ENCODE assay signal across 12 cellular contexts in the genomic region with DNA sequence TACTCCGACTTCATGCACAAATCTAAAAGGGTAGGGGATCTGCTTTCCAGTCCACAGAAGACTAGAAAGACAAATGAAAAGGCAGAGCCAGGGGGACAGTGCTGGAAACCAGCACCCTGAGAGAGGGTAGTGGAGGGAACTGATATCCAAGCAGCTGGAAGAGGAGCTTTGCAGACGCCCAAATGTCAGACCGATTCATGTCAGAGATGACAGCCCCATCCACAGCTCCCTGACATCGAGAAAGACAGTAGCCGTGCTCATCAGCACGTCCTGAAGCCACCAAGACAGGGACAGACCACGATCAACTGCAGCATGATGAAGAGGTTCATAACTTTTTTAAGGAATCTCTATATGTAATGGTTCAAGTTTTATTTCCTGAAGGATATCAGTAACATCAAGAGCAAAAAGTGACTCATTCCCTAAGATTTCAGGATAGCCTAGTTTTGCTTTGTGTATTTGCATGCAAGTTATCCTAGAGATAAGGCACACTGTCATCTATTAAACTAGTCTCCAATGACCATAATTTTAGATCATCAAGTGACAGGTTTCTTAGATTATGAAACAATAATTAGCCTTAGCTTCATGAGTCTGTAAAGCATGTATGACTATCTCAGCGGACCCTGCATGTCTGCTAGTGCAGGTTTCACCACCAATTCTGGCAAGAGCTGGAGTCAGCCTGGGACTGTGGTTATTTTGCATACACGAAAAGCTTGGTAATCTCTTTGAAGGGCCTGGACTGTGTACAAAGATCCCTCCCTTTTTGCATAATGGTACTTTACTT. TPM values are rescaled to one million over a fixed set of nuclear protein-coding genes. Genes with fewer than 3 reads are reported as not detected.
DNase-seq lines count a peak whose midpoint lies in the region; ATAC-seq and TF ChIP-seq lines count a peak whose summit lies in the region.
"Had no signal": no experiment of that assay in that cellular context is flagged by ENCODE, and none has a peak within 500 bp of the region (broad histone marks: within the 10 kb centered on the region; RNA-seq: fewer than 3 reads in every experiment).

No MANE protein-coding gene starts in this region.

- no peaks in the 10 kb centered on the region for H3K9me3 Mint-ChIP-seq in nephron progenitor cell
- H3K9me3 Mint-ChIP-seq in activated CD4-positive, alpha-beta T cell treated with anti-CD3 and anti-CD28 coated beads, Interleukin-2, amount 10 ng/mL, durations not matched to agents 24 days and 14 days, result no peaks in the 10 kb centered on the region

- DNase-seq in EH (ENCODE audit: low read depth) (peak; percentile 96), MV-4-11 (lab: John Stamatoyannopoulos, UW) (peak; percentile 88), astrocyte of the spinal cord (ENCODE audit: low read depth, low spot score) (peak; percentile 78), nephron progenitor cell (no peak), NAMALWA (ENCODE audit: low spot score) (no peak)
- no peak for DNase-seq in activated CD4-positive, alpha-beta T cell treated with anti-CD3 and anti-CD28 coated beads, Interleukin-2, amount 10 ng/mL, durations not matched to agents 24 days and 14 days
- DNase-seq: body of pancreas; NCI-H524; stimulated activated naive CD8-positive, alpha-beta T cell treated with anti-CD3 and anti-CD28 coated beads, Interleukin-15, Interleukin-2, amounts not matched to agents 100 U/mL and 50 U/mL, for 24 hours had no signal

- TF ChIP-seq CTCF in astrocyte of the spinal cord (IDR thresholded peaks at IDR 0.05; ENCODE audit: low read depth, low read length), result no peak
- TF ChIP-seq CTCF in nephron progenitor cell (IDR thresholded peaks at IDR 0.05), result no peak

- no peaks in the 10 kb centered on the region for H3K36me3 Mint-ChIP-seq in nephron progenitor cell (ENCODE audit: low read depth)
- H3K36me3 Mint-ChIP-seq in activated CD4-positive, alpha-beta T cell treated with anti-CD3 and anti-CD28 coated beads, Interleukin-2, amount 10 ng/mL, durations not matched to agents 24 days and 14 days (ENCODE audit: low read depth), result no peaks in the 10 kb centered on the region

- intact Hi-C loops in activated CD4-positive, alpha-beta T cell treated with anti-CD3 and anti-CD28 coated beads, Interleukin-2, amount 10 ng/mL, durations not matched to agents 24 days and 14 days (cut with micrococcal nuclease), result no loop called here

- no peak overlapping the region for H3K4me3 Mint-ChIP-seq in nephron progenitor cell
- H3K4me3 Mint-ChIP-seq in activated CD4-positive, alpha-beta T cell treated with anti-CD3 and anti-CD28 coated beads, Interleukin-2, amount 10 ng/mL, durations not matched to agents 24 days and 14 days, result no peak overlapping the region

- ATAC-seq in GM21447 (IDR thresholded peaks at IDR 0.05; ENCODE audit: unreplicated experiment), result no peak
- no peak for ATAC-seq in HG02981 (IDR thresholded peaks at IDR 0.05; ENCODE audit: unreplicated experiment)
- ATAC-seq: activated CD4-positive, CD25-positive, alpha-beta regulatory T cell treated with anti-CD3 and anti-CD28 coated beads, Interleukin-2, amount 50 U/mL, for 24 hours; body of pancreas; stimulated activated naive CD8-positive, alpha-beta T cell treated with anti-CD3 and anti-CD28 coated beads, Interleukin-15, Interleukin-2, amounts not matched to agents 100 U/mL and 50 U/mL, for 24 hours had no signal

- peak overlapping the region; percentile 74 for H3K27ac Mint-ChIP-seq in nephron progenitor cell
- no peak overlapping the region for H3K27ac Mint-ChIP-seq in activated CD4-positive, alpha-beta T cell treated with anti-CD3 and anti-CD28 coated beads, Interleukin-2, amount 10 ng/mL, durations not matched to agents 24 days and 14 days

- peaks cover 37% of the 10 kb centered on the region for H3K4me1 Mint-ChIP-seq in nephron progenitor cell
- peaks cover 33% of the 10 kb centered on the region for H3K4me1 Mint-ChIP-seq in activated CD4-positive, alpha-beta T cell treated with anti-CD3 and anti-CD28 coated beads, Interleukin-2, amount 10 ng/mL, durations not matched to agents 24 days and 14 days

- peaks cover 7% of the 10 kb centered on the region for H3K27me3 Mint-ChIP-seq in nephron progenitor cell (ENCODE audit: low read depth, poor library complexity)
- no peaks in the 10 kb centered on the region for H3K27me3 Mint-ChIP-seq in activated CD4-positive, alpha-beta T cell treated with anti-CD3 and anti-CD28 coated beads, Interleukin-2, amount 10 ng/mL, durations not matched to agents 24 days and 14 days

- in situ Hi-C loops in astrocyte of the spinal cord (cut with HindIII; ENCODE audit: low sequenced_read_pairs), result no loop called here

- no peak overlapping the region for H3K4me3 ChIP-seq in astrocyte of the spinal cord (ENCODE audit: low read depth, low read length)
- H3K4me3 ChIP-seq: body of pancreas had no signal

RNA-seq across cellular contexts. Expression of gene PRDM1, which starts 43.0 kb away (rescaled TPM):
- total RNA-seq in activated CD4-positive, alpha-beta T cell treated with anti-CD3 and anti-CD28 coated beads, Interleukin-2, amount 10 ng/mL, durations not matched to agents 24 days and 14 days, result 35.9 and 37.4 TPM in 2 replicates

Comparison
In these comparisons a context has a peak if more than half of its experiments do, and no peak if none do; other contexts are left out.
1. DNase-seq: peak in EH (single experiment), MV-4-11 (single experiment) and astrocyte of the spinal cord (single experiment); none in nephron progenitor cell (single experiment), activated CD4-positive, alpha-beta T cell treated with anti-CD3 and anti-CD28 coated beads, Interleukin-2, amount 10 ng/mL, durations not matched to agents 24 days and 14 days (single experiment) and NAMALWA (single experiment).